Comparison of ENCODE assay signal across 8 cellular contexts in the genomic region with DNA sequence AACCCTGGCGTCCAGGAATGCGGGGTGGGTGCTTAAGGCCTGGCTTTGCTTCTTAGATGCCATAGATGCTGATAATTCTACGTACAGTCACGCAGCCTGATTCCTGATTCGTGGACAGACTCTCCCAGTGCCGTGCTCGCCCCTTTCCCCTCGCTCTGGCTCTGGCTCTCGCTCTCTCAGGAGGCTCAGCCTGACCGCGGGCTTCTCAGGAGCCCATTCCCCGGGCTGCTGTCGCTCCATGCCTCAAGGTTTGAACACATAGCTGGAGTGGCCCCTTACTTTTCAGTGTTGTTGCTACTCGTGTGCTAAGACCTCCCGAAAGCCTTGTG.
DNase-seq lines count a peak whose midpoint lies in the region; ATAC-seq and TF ChIP-seq lines count a peak whose summit lies in the region.

No MANE protein-coding gene starts in this region.

- CTCF ChIA-PET in AG04449 (lab: Yijun Ruan, JAX): no interaction called here

- no peaks in the 10 kb centered on the region for H3K36me3 ChIP-seq in neuron (ENCODE audit: insufficient read depth, low read length)

- TF ChIP-seq POLR2A in GM18505 (IDR thresholded peaks at IDR 0.05; ENCODE audit: borderline replicate concordance, extremely low read depth, insufficient read depth, insufficient read length): no peak

- no peaks in the 10 kb centered on the region for H3K27me3 ChIP-seq in neuron (ENCODE audit: insufficient read depth, low read length)

- peak; percentile 31 for ATAC-seq in GM18505 (IDR thresholded peaks at IDR 0.05; ENCODE audit: unreplicated experiment)
- ATAC-seq in HG03025 (IDR thresholded peaks at IDR 0.05; ENCODE audit: low FRiP score, unreplicated experiment): peak; percentile 41

- no peak for TF ChIP-seq CTCF in AG04449 (IDR thresholded peaks at IDR 0.05; ENCODE audit: insufficient read depth, low read length, missing control alignments)
- TF ChIP-seq CTCF in fibroblast of mammary gland (conservative IDR thresholded peaks at IDR 0.05; ENCODE audit: control insufficient read depth, insufficient read depth, low read depth, low read length): no peak

- H3K9me3 ChIP-seq in neuron (ENCODE audit: low read length): no peaks in the 10 kb centered on the region

- H3K4me3 ChIP-seq in AG04449 (ENCODE audit: low read depth, low read length) (peak overlapping the region; percentile 60), fibroblast of mammary gland (ENCODE audit: control insufficient read depth, low read depth, low read length) (peak overlapping the region; percentile 53), neuron (ENCODE audit: low read length) (peak overlapping the region; percentile 83)

- POLR2A ChIA-PET in AG04449 (lab: Yijun Ruan, JAX): no interaction called here

- no peak overlapping the region for H2AFZ ChIP-seq in neuron (ENCODE audit: low read depth, low read length)

- H3K4me1 ChIP-seq in neuron (ENCODE audit: insufficient read depth, low read length): peaks cover 5% of the 10 kb centered on the region

- DNase-seq in AG04449 (ENCODE audit: low read depth, low spot score) (no peak), T follicular helper cell (ENCODE audit: low read depth) (peak; percentile 0), fibroblast of mammary gland (ENCODE audit: low read depth) (peak; percentile 36), NOMO-1 (lab: John Stamatoyannopoulos, UW; ENCODE audit: unreplicated experiment in 2 of 2) (no peak), DMS53 treated with DMSO at 0.1 percent for 48 hours (lab: John Stamatoyannopoulos, UW; ENCODE audit: unreplicated experiment) (no peak)

Comparison
In these comparisons a context has a peak if more than half of its experiments do, and no peak if none do; other contexts are left out.
1. DNase-seq: peak in T follicular helper cell (single experiment) and fibroblast of mammary gland (single experiment); none in AG04449 (single experiment), NOMO-1 (0 of 2) and DMS53 treated with DMSO at 0.1 percent for 48 hours (single experiment).
2. Peak in every context shown above with its lines, with median percentiles within 50 percentile points of each other: H3K4me3 ChIP-seq.